Comparison of ENCODE assay signal across 26 cellular contexts in genomic region chr6:49911252-49911651, GRCh38. TPM values are rescaled to one million over a fixed set of nuclear protein-coding genes. Genes with fewer than 3 reads are reported as not detected.
"Had no signal": no experiment of that assay in that cellular context is flagged by ENCODE, and none has a peak within 500 bp of the region (broad histone marks: within the 10 kb centered on the region; RNA-seq: fewer than 3 reads in every experiment).

No MANE protein-coding gene starts in this region.

- H3K4me1 Mint-ChIP-seq: activated CD4-positive, alpha-beta T cell treated with anti-CD3 and anti-CD28 coated beads for 36 hours; activated naive CD8-positive, alpha-beta T cell treated with anti-CD3 and anti-CD28 coated beads, Interleukin-2, amount 10 ng/mL, durations not matched to agents 7 days and 5 days had no signal

- H3K36me3 ChIP-seq: adrenal gland had no signal

- H3K4me3 Mint-ChIP-seq: activated CD4-positive, alpha-beta T cell treated with anti-CD3 and anti-CD28 coated beads for 36 hours; activated CD8-positive, alpha-beta T cell treated with anti-CD3 and anti-CD28 coated beads for 36 hours; activated naive CD8-positive, alpha-beta T cell treated with anti-CD3 and anti-CD28 coated beads, Interleukin-2, amount 10 ng/mL, durations not matched to agents 7 days and 5 days had no signal

- H3K27ac Mint-ChIP-seq: activated CD4-positive, alpha-beta T cell treated with anti-CD3 and anti-CD28 coated beads for 36 hours; activated CD8-positive, alpha-beta T cell treated with anti-CD3 and anti-CD28 coated beads for 36 hours; activated naive CD8-positive, alpha-beta T cell treated with anti-CD3 and anti-CD28 coated beads, Interleukin-2, amount 10 ng/mL, durations not matched to agents 7 days and 5 days had no signal

- H3K4me2 ChIP-seq: SK-N-SH had no signal

- H3K27me3 ChIP-seq: adrenal gland had no signal

- H3K9me3 ChIP-seq: adrenal gland, SK-N-SH had no signal

- ATAC-seq: activated CD4-positive, alpha-beta T cell treated with anti-CD3 and anti-CD28 coated beads for 36 hours; activated CD8-positive, alpha-beta T cell treated with anti-CD3 and anti-CD28 coated beads for 36 hours had no signal

- H3K27ac ChIP-seq: adrenal gland, VCaP had no signal

- H3K9ac ChIP-seq: SK-N-SH had no signal

- H3K27me3 Mint-ChIP-seq: activated CD4-positive, alpha-beta T cell treated with anti-CD3 and anti-CD28 coated beads for 36 hours; activated CD8-positive, alpha-beta T cell treated with anti-CD3 and anti-CD28 coated beads for 36 hours; activated naive CD8-positive, alpha-beta T cell treated with anti-CD3 and anti-CD28 coated beads, Interleukin-2, amount 10 ng/mL, durations not matched to agents 7 days and 5 days had no signal

- H3K9me3 Mint-ChIP-seq: activated CD8-positive, alpha-beta T cell treated with anti-CD3 and anti-CD28 coated beads for 36 hours; activated naive CD8-positive, alpha-beta T cell treated with anti-CD3 and anti-CD28 coated beads, Interleukin-2, amount 10 ng/mL, durations not matched to agents 7 days and 5 days had no signal

- H3K36me3 Mint-ChIP-seq: activated naive CD8-positive, alpha-beta T cell treated with anti-CD3 and anti-CD28 coated beads, Interleukin-2, amount 10 ng/mL, durations not matched to agents 7 days and 5 days had no signal

- H3K4me3 ChIP-seq: adrenal gland had no signal

- DNase-seq: activated CD4-positive, alpha-beta T cell treated with anti-CD3 and anti-CD28 coated beads for 36 hours; activated CD4-positive, alpha-beta T cell treated with anti-CD3 and anti-CD28 coated beads, Interleukin-2, amount 50 U/mL, for 1 hour; activated CD8-positive, alpha-beta memory T cell treated with anti-CD3 and anti-CD28 coated beads, Interleukin-2, amount 50 U/mL, for 48 hours; activated CD8-positive, alpha-beta T cell treated with anti-CD3 and anti-CD28 coated beads for 36 hours; activated naive CD4-positive, alpha-beta T cell treated with anti-CD3 and anti-CD28 coated beads, Interleukin-2, amount 50 U/mL, for 16 hours; activated naive CD8-positive, alpha-beta T cell treated with anti-CD3 and anti-CD28 coated beads, Interleukin-2, amount 10 ng/mL, durations not matched to agents 7 days and 5 days; activated T-cell treated with anti-CD3 and anti-CD28 coated beads, Interleukin-2, amount 50 U/mL, for 1 hour; adrenal gland; anterior cingulate cortex; NCI-H1092; NCI-H1417; NCI-H1930; NCI-H2171; NCI-H2227 treated with DMSO at 0.1 percent for 48 hours; NCI-H446 treated with DMSO at 0.1 percent for 48 hours; NCI-H524 treated with DMSO at 0.1 percent for 48 hours; NCI-H82; SK-N-SH; T-helper 1 cell had no signal

RNA-seq across cellular contexts. Expression of gene CRISP1, which starts 44.9 kb away (rescaled TPM):
- total RNA-seq: activated CD4-positive, alpha-beta T cell treated with anti-CD3 and anti-CD28 coated beads for 36 hours; activated CD8-positive, alpha-beta T cell treated with anti-CD3 and anti-CD28 coated beads for 36 hours; activated naive CD8-positive, alpha-beta T cell treated with anti-CD3 and anti-CD28 coated beads, Interleukin-2, amount 10 ng/mL, durations not matched to agents 7 days and 5 days; adrenal gland; cardiac septum; cerebellum; MCF 10A; OCI-LY7; RPMI7951; T-helper 2 cell treated with Interferon-gamma antibody and Interleukin-4, amounts not matched to agents 100 ng/mL and 5 ng/mL, for 36 hours had no signal

RNA-seq across cellular contexts. Expression of gene DEFB114, which starts 52.7 kb away (rescaled TPM):
- total RNA-seq: activated CD4-positive, alpha-beta T cell treated with anti-CD3 and anti-CD28 coated beads for 36 hours; activated CD8-positive, alpha-beta T cell treated with anti-CD3 and anti-CD28 coated beads for 36 hours; activated naive CD8-positive, alpha-beta T cell treated with anti-CD3 and anti-CD28 coated beads, Interleukin-2, amount 10 ng/mL, durations not matched to agents 7 days and 5 days; adrenal gland; cardiac septum; cerebellum; MCF 10A; OCI-LY7; RPMI7951; T-helper 2 cell treated with Interferon-gamma antibody and Interleukin-4, amounts not matched to agents 100 ng/mL and 5 ng/mL, for 36 hours had no signal

RNA-seq across cellular contexts. Expression of gene DEFB113, which starts 58.2 kb away (rescaled TPM):
- total RNA-seq: activated CD4-positive, alpha-beta T cell treated with anti-CD3 and anti-CD28 coated beads for 36 hours; activated CD8-positive, alpha-beta T cell treated with anti-CD3 and anti-CD28 coated beads for 36 hours; activated naive CD8-positive, alpha-beta T cell treated with anti-CD3 and anti-CD28 coated beads, Interleukin-2, amount 10 ng/mL, durations not matched to agents 7 days and 5 days; adrenal gland; cardiac septum; cerebellum; MCF 10A; OCI-LY7; RPMI7951; T-helper 2 cell treated with Interferon-gamma antibody and Interleukin-4, amounts not matched to agents 100 ng/mL and 5 ng/mL, for 36 hours had no signal
